In genomic region chr3:184164648-184165330, GRCh38 we compare ENCODE assay signal across 18 cellular contexts. TPM values are rescaled to one million over a fixed set of nuclear protein-coding genes. Genes with fewer than 3 reads are reported as not detected.
DNase-seq lines count a peak whose midpoint lies in the region; ATAC-seq, FAIRE-seq and TF ChIP-seq lines count a peak whose summit lies in the region.
"Had no signal": no experiment of that assay in that cellular context is flagged by ENCODE, and none has a peak within 500 bp of the region (broad histone marks: within the 10 kb centered on the region; RNA-seq: fewer than 3 reads in every experiment).

No MANE protein-coding gene starts in this region.

- no peak overlapping the region for H3K4me3 Mint-ChIP-seq in chondrocyte (ENCODE audit: unreplicated experiment)
- no peak overlapping the region for H3K4me3 Mint-ChIP-seq in naive thymus-derived CD8-positive, alpha-beta T cell
- H3K4me3 Mint-ChIP-seq: CD8-positive, alpha-beta memory T cell had no signal

- WGBS in trophoblast cell (ENCODE audit: extremely low coverage, insufficient coverage, insufficient read length), result no CpG with 5 or more reads among the region's 16 CpGs

- no peaks in the 10 kb centered on the region for H3K27me3 ChIP-seq in H7 (ENCODE audit: control insufficient read depth, insufficient read depth, low read length)
- H3K27me3 ChIP-seq in endothelial cell of umbilical vein (ENCODE audit: control insufficient read depth in 2 of 2, insufficient read depth in 2 of 2, low read length in 2 of 2), result no peaks in the 10 kb centered on the region
- H3K27me3 ChIP-seq in trophoblast cell (ENCODE audit: insufficient read depth, low read length), result no peaks in the 10 kb centered on the region
- H3K27me3 ChIP-seq: BLaER1 had no signal

- H3K36me3 ChIP-seq in H7 (replicated peaks; ENCODE audit: control insufficient read depth, insufficient read depth, low read length), result peaks cover 39% of the 10 kb centered on the region
- peaks cover 8 to 51% of the 10 kb centered on the region in 2 experiments for H3K36me3 ChIP-seq in endothelial cell of umbilical vein (ENCODE audit: control insufficient read depth in 2 of 2, extremely low read depth in 1 of 2, insufficient read depth in 2 of 2, low read length in 2 of 2)
- peaks cover 65% of the 10 kb centered on the region in 2 experiments for H3K36me3 ChIP-seq in trophoblast cell (ENCODE audit: control insufficient read depth in 1 of 2, insufficient read depth in 2 of 2, low read length in 2 of 2)

- H3K79me2 ChIP-seq in endothelial cell of umbilical vein (ENCODE audit: control insufficient read depth, insufficient read depth, low read length) (peaks cover 17% of the 10 kb centered on the region), trophoblast cell (ENCODE audit: control insufficient read depth, insufficient read depth, low read length, poor library complexity) (peaks cover 9% of the 10 kb centered on the region)

- H4K8ac ChIP-seq in trophoblast cell (ENCODE audit: low read depth, low read length), result no peak overlapping the region

- H3K27ac Mint-ChIP-seq in chondrocyte (ENCODE audit: unreplicated experiment), result no peak overlapping the region
- H3K27ac Mint-ChIP-seq in naive thymus-derived CD8-positive, alpha-beta T cell, result no peak overlapping the region

- H2BK12ac ChIP-seq in trophoblast cell (ENCODE audit: low read length), result no peak overlapping the region

- H3K9me3 ChIP-seq in endothelial cell of umbilical vein (replicated peaks; ENCODE audit: control insufficient read depth, insufficient read depth, low read length) (no peaks in the 10 kb centered on the region), trophoblast cell (ENCODE audit: insufficient read depth, low read depth, low read length) (peaks cover 1% of the 10 kb centered on the region)
- H3K9me3 ChIP-seq: BLaER1, Caco-2 had no signal

- peaks cover 3% of the 10 kb centered on the region for H4K20me1 ChIP-seq in endothelial cell of umbilical vein (replicated peaks; ENCODE audit: control insufficient read depth, extremely low read depth, insufficient read depth, low read length)

- dilution Hi-C loops in endothelial cell of umbilical vein (cut with MboI; ENCODE audit: extremely low pct_ligation_motif_present, low sequenced_read_pairs), result no loop called here

- CTCF ChIA-PET in endothelial cell of umbilical vein (lab: Charles Lee), result interaction anchor here (1.2 kb wide), 1 partner anchor 63 kb away, joined by 4 read pairs; no protein-coding TSS in a partner anchor

- H3K4ac ChIP-seq in trophoblast cell (ENCODE audit: low read depth, low read length), result no peak overlapping the region

- H3K9me1 ChIP-seq in endothelial cell of umbilical vein (replicated peaks; ENCODE audit: control insufficient read depth, extremely low read depth, insufficient read depth, low read length), result no peaks in the 10 kb centered on the region

- H3K18ac ChIP-seq in trophoblast cell (ENCODE audit: low read length), result peak overlapping the region; percentile 38

- H3K79me1 ChIP-seq in trophoblast cell (ENCODE audit: low read length), result peaks cover 5% of the 10 kb centered on the region

- no peak overlapping the region for H4K12ac ChIP-seq in trophoblast cell (ENCODE audit: low read depth, low read length)

- TF ChIP-seq CTCF in chondrocyte (IDR thresholded peaks at IDR 0.05), result no peak
- TF ChIP-seq CTCF in endothelial cell of umbilical vein (IDR thresholded peaks at IDR 0.05; ENCODE audit: extremely low read depth in 1 of 2, insufficient read depth in 1 of 2, low read depth in 1 of 2, low read length in 2 of 2), result no peak

- TSS peak; percentile 7 for BruUV-seq in endothelial cell of umbilical vein (replicated peaks; lab: Mats Ljungman, UMichigan)

- no peaks in the 10 kb centered on the region for H3K27me3 Mint-ChIP-seq in chondrocyte (ENCODE audit: low read depth)
- no peaks in the 10 kb centered on the region for H3K27me3 Mint-ChIP-seq in naive thymus-derived CD8-positive, alpha-beta T cell
- H3K27me3 Mint-ChIP-seq: CD8-positive, alpha-beta memory T cell had no signal

- no peak for ATAC-seq in GM18511 (IDR thresholded peaks at IDR 0.05; ENCODE audit: unreplicated experiment)
- no peak for ATAC-seq in naive thymus-derived CD8-positive, alpha-beta T cell
- ATAC-seq: HepG2 had no signal

- H3K23ac ChIP-seq in trophoblast cell (ENCODE audit: low read length), result no peak overlapping the region

- H3K4me1 ChIP-seq in endothelial cell of umbilical vein (ENCODE audit: control insufficient read depth, extremely low read depth, insufficient read depth, low read length) (peaks cover 13% of the 10 kb centered on the region), trophoblast cell (ENCODE audit: control insufficient read depth in 1 of 2, insufficient read depth in 2 of 2, low read length in 2 of 2) (peaks cover 7 to 14% of the 10 kb centered on the region in 2 experiments)
- H3K4me1 ChIP-seq: Caco-2 had no signal

- H3K9me3 Mint-ChIP-seq in chondrocyte (ENCODE audit: low read depth), result no peaks in the 10 kb centered on the region
- no peaks in the 10 kb centered on the region for H3K9me3 Mint-ChIP-seq in naive thymus-derived CD8-positive, alpha-beta T cell
- H3K9me3 Mint-ChIP-seq: CD8-positive, alpha-beta memory T cell had no signal

- no peak overlapping the region for H4K91ac ChIP-seq in trophoblast cell (ENCODE audit: low read depth, low read length)

- H3K9ac ChIP-seq in endothelial cell of umbilical vein (replicated peaks; ENCODE audit: extremely low read depth, insufficient read depth, low read length) (no peak overlapping the region), trophoblast cell (ENCODE audit: low read length) (no peak overlapping the region)
- H3K9ac ChIP-seq: GM23248 had no signal

- no peak overlapping the region for H2BK5ac ChIP-seq in trophoblast cell (ENCODE audit: low read depth, low read length, poor library complexity)

- POLR2A ChIA-PET in endothelial cell of umbilical vein (lab: Charles Lee), result no interaction called here
- POLR2A ChIA-PET in naive thymus-derived CD8-positive, alpha-beta T cell (lab: Charles Lee), result no interaction called here

- no peak for TF ChIP-seq POLR2A in endothelial cell of umbilical vein (IDR thresholded peaks at IDR 0.05; ENCODE audit: low read depth, low read length)

- H2AFZ ChIP-seq in endothelial cell of umbilical vein (ENCODE audit: low read depth, low read length) (no peak overlapping the region), trophoblast cell (ENCODE audit: insufficient read depth, low read length, poor library complexity) (no peak overlapping the region)
- H2AFZ ChIP-seq: GM23248 had no signal

- no peak for FAIRE-seq in endothelial cell of umbilical vein (lab: Jason Lieb, UNC)
- FAIRE-seq: GM12892, H54, HepG2 had no signal

- H3K14ac ChIP-seq in trophoblast cell (ENCODE audit: low read length), result no peak overlapping the region

- H3K27ac ChIP-seq in endothelial cell of umbilical vein (ENCODE audit: insufficient read depth, low read depth, low read length) (no peak overlapping the region), trophoblast cell (ENCODE audit: low read depth, low read length) (no peak overlapping the region)
- H3K27ac ChIP-seq: BLaER1, GM23248 had no signal

- no peak overlapping the region for H3K4me2 ChIP-seq in endothelial cell of umbilical vein (ENCODE audit: insufficient read depth, low read length)
- H3K4me2 ChIP-seq in trophoblast cell (ENCODE audit: low read length), result no peak overlapping the region
- H3K4me2 ChIP-seq: BLaER1 had no signal

- H2BK120ac ChIP-seq in trophoblast cell (ENCODE audit: insufficient read depth, low read length, poor library complexity), result no peak overlapping the region

- DNase-seq in H7 (peak; percentile 45), chondrocyte (ENCODE audit: low spot score) (peak; percentile 86), endothelial cell of umbilical vein (ENCODE audit: low read depth, low spot score) (no peak), trophoblast cell (no peak), OCI-M2 (lab: John Stamatoyannopoulos, UW; ENCODE audit: unreplicated experiment) (no peak)
- DNase-seq in naive thymus-derived CD8-positive, alpha-beta T cell, result no peak
- DNase-seq: 8988T; AML-193; Caco-2; CD8-positive, alpha-beta memory T cell; DND-41; GDM1; GM23248 had no signal

- peaks cover 50% of the 10 kb centered on the region for H3K4me1 Mint-ChIP-seq in chondrocyte (ENCODE audit: low read depth)
- H3K4me1 Mint-ChIP-seq in naive thymus-derived CD8-positive, alpha-beta T cell, result peaks cover 9 to 19% (median 15%) of the 10 kb centered on the region in 4 donors

- no peak overlapping the region for H3K4me3 ChIP-seq in H7 (ENCODE audit: insufficient read depth, low read depth, low read length)
- no peak overlapping the region for H3K4me3 ChIP-seq in endothelial cell of umbilical vein (replicated peaks in 1 of 3; ENCODE audit: insufficient read depth in 1 of 3, low read depth in 1 of 3, low read length in 3 of 3)
- no peak overlapping the region for H3K4me3 ChIP-seq in trophoblast cell (ENCODE audit: low read depth, low read length)
- H3K4me3 ChIP-seq: BLaER1, GM23248 had no signal

- intact Hi-C loops in endothelial cell of umbilical vein (cut with micrococcal nuclease), result no loop called here

- H2AK5ac ChIP-seq in trophoblast cell (ENCODE audit: low read length), result no peak overlapping the region

- H3K36me3 Mint-ChIP-seq in chondrocyte (ENCODE audit: low read depth), result peaks cover 29% of the 10 kb centered on the region
- H3K36me3 Mint-ChIP-seq in naive thymus-derived CD8-positive, alpha-beta T cell, result peaks cover 0 to 42% (median 3%) of the 10 kb centered on the region in 3 donors

RNA-seq across cellular contexts. Expression of gene DVL3, which starts 9.6 kb away (rescaled TPM):
- 40.6 and 44.4 TPM in 2 replicates for total RNA-seq in H7 (2014; rRNA removed; shearing (Covaris generic))
- total RNA-seq in chondrocyte (88.1 to 113 TPM (median 102 TPM) in 3 replicates), endothelial cell of umbilical vein (59.0 and 61.3 TPM in 2 replicates)
- polyA plus RNA-seq in endothelial cell of umbilical vein, result 41.2 and 43.8 TPM in 2 replicates
- 21.0 and 24.5 TPM in 2 replicates for polyA plus RNA-seq in endothelial cell of umbilical vein (2011; cell fraction: cytosol; rRNA removed)
- polyA plus RNA-seq in endothelial cell of umbilical vein (2011; cell fraction: nucleus; rRNA removed), result 110 and 132 TPM in 2 replicates
- polyA plus RNA-seq in endothelial cell of umbilical vein (2012), result 35.4 and 36.5 TPM in 2 replicates
- 57.5 and 58.3 TPM in 2 replicates for polyA minus RNA-seq in endothelial cell of umbilical vein
- 46.0 TPM for polyA minus RNA-seq in endothelial cell of umbilical vein (2011; cell fraction: cytosol; rRNA and poly(A)+ RNA removed)
- polyA minus RNA-seq in endothelial cell of umbilical vein (2011; cell fraction: nucleus; rRNA and poly(A)+ RNA removed), result 40.9 and 49.7 TPM in 2 replicates
- polyA plus RNA-seq in trophoblast cell (2013), result 158 and 169 TPM in 2 replicates
- 10 to 100 TPM; 44.2 to 50.4 TPM for total RNA-seq in naive thymus-derived CD8-positive, alpha-beta T cell
- 10 to 100 TPM in 1 of 3 donors, 1 to 10 TPM in 2; 3.0 to 10.8 (median 9.1) TPM for polyA plus RNA-seq in naive thymus-derived CD8-positive, alpha-beta T cell

RNA-seq across cellular contexts. Expression of gene AP2M1, which starts 9.9 kb away (rescaled TPM):
- total RNA-seq in H7 (2014; rRNA removed; shearing (Covaris generic)), result 567 and 667 TPM in 2 replicates
- 455 to 492 TPM (median 488 TPM) in 3 replicates for total RNA-seq in chondrocyte
- 400 and 431 TPM in 2 replicates for total RNA-seq in endothelial cell of umbilical vein
- polyA plus RNA-seq in endothelial cell of umbilical vein, result 602 and 603 TPM in 2 replicates
- 496 and 577 TPM in 2 replicates for polyA plus RNA-seq in endothelial cell of umbilical vein (2011; cell fraction: cytosol; rRNA removed)
- 406 and 478 TPM in 2 replicates for polyA plus RNA-seq in endothelial cell of umbilical vein (2011; cell fraction: nucleus; rRNA removed)
- 522 and 611 TPM in 2 replicates for polyA plus RNA-seq in endothelial cell of umbilical vein (2012)
- 444 and 455 TPM in 2 replicates for polyA minus RNA-seq in endothelial cell of umbilical vein
- polyA minus RNA-seq in endothelial cell of umbilical vein (2011; cell fraction: cytosol; rRNA and poly(A)+ RNA removed), result 181 TPM
- polyA minus RNA-seq in endothelial cell of umbilical vein (2011; cell fraction: nucleus; rRNA and poly(A)+ RNA removed), result 99.3 and 131 TPM in 2 replicates
- polyA plus RNA-seq in trophoblast cell (2013), result 392 and 402 TPM in 2 replicates
- 100 to 1,000 TPM; 181 to 193 TPM for total RNA-seq in naive thymus-derived CD8-positive, alpha-beta T cell
- polyA plus RNA-seq in naive thymus-derived CD8-positive, alpha-beta T cell, result 100 to 1,000 TPM; 210 to 271 (median 234) TPM

RNA-seq across cellular contexts. Expression of gene ABCF3, which starts 21.2 kb away (rescaled TPM):
- total RNA-seq in H7 (2014; rRNA removed; shearing (Covaris generic)), result 31.1 and 38.8 TPM in 2 replicates
- total RNA-seq in chondrocyte (52.8 to 68.9 TPM (median 53.8 TPM) in 3 replicates), endothelial cell of umbilical vein (65.6 and 68.8 TPM in 2 replicates)
- polyA plus RNA-seq in endothelial cell of umbilical vein, result 73.4 and 93.9 TPM in 2 replicates
- polyA plus RNA-seq in endothelial cell of umbilical vein (2011; cell fraction: cytosol; rRNA removed), result 45.0 and 49.5 TPM in 2 replicates
- polyA plus RNA-seq in endothelial cell of umbilical vein (2011; cell fraction: nucleus; rRNA removed), result 207 and 224 TPM in 2 replicates
- polyA plus RNA-seq in endothelial cell of umbilical vein (2012), result 34.2 and 44.9 TPM in 2 replicates
- polyA minus RNA-seq in endothelial cell of umbilical vein, result 122 and 126 TPM in 2 replicates
- polyA minus RNA-seq in endothelial cell of umbilical vein (2011; cell fraction: cytosol; rRNA and poly(A)+ RNA removed), result 69.3 TPM
- 68.6 and 77.4 TPM in 2 replicates for polyA minus RNA-seq in endothelial cell of umbilical vein (2011; cell fraction: nucleus; rRNA and poly(A)+ RNA removed)
- polyA plus RNA-seq in trophoblast cell (2013), result 31.9 and 32.0 TPM in 2 replicates
- 100 to 1,000 TPM; 126 to 128 TPM for total RNA-seq in naive thymus-derived CD8-positive, alpha-beta T cell
- polyA plus RNA-seq in naive thymus-derived CD8-positive, alpha-beta T cell, result 10 to 100 TPM; 35.2 to 56.3 (median 37.6) TPM

RNA-seq across cellular contexts. Expression of gene EIF2B5, which starts 29.6 kb away (rescaled TPM):
- total RNA-seq in H7 (2014; rRNA removed; shearing (Covaris generic)), result 58.4 and 65.6 TPM in 2 replicates
- total RNA-seq in chondrocyte (24.0 to 31.8 TPM (median 26.1 TPM) in 3 replicates), endothelial cell of umbilical vein (38.8 and 44.7 TPM in 2 replicates)
- polyA plus RNA-seq in endothelial cell of umbilical vein, result 35.5 and 42.7 TPM in 2 replicates
- polyA plus RNA-seq in endothelial cell of umbilical vein (2011; cell fraction: cytosol; rRNA removed), result 36.0 and 37.3 TPM in 2 replicates
- 124 and 139 TPM in 2 replicates for polyA plus RNA-seq in endothelial cell of umbilical vein (2011; cell fraction: nucleus; rRNA removed)
- polyA plus RNA-seq in endothelial cell of umbilical vein (2012), result 23.2 and 31.6 TPM in 2 replicates
- 42.7 and 48.8 TPM in 2 replicates for polyA minus RNA-seq in endothelial cell of umbilical vein
- 28.1 TPM for polyA minus RNA-seq in endothelial cell of umbilical vein (2011; cell fraction: cytosol; rRNA and poly(A)+ RNA removed)
- 37.7 and 38.1 TPM in 2 replicates for polyA minus RNA-seq in endothelial cell of umbilical vein (2011; cell fraction: nucleus; rRNA and poly(A)+ RNA removed)
- polyA plus RNA-seq in trophoblast cell (2013), result 29.4 and 31.2 TPM in 2 replicates
- total RNA-seq in naive thymus-derived CD8-positive, alpha-beta T cell, result 10 to 100 TPM; 87.2 to 93.5 TPM
- polyA plus RNA-seq in naive thymus-derived CD8-positive, alpha-beta T cell, result 10 to 100 TPM; 45.8 to 66.6 (median 54.5) TPM

Comparison
In these comparisons a context has a peak if more than half of its experiments do, and no peak if none do; other contexts are left out.
1. DNase-seq: peak in H7 (single experiment) and chondrocyte (single experiment); none in endothelial cell of umbilical vein (single experiment), trophoblast cell (0 of 2), OCI-M2 (single experiment) and naive thymus-derived CD8-positive, alpha-beta T cell (0 of 10).